Comparison of ENCODE assay signal across 27 cellular contexts in genomic region chr6:34593741-34594140, GRCh38. TPM values are rescaled to one million over a fixed set of nuclear protein-coding genes. Genes with fewer than 3 reads are reported as not detected.
DNase-seq lines count a peak whose midpoint lies in the region; ATAC-seq and TF ChIP-seq lines count a peak whose summit lies in the region.
"Had no signal": no experiment of that assay in that cellular context is flagged by ENCODE, and none has a peak within 500 bp of the region (broad histone marks: within the 10 kb centered on the region; RNA-seq: fewer than 3 reads in every experiment).

No MANE protein-coding gene starts in this region.

- H3K27me3 ChIP-seq in CD4-positive, alpha-beta T cell (ENCODE audit: control insufficient read depth, insufficient read depth, low read length) = no peaks in the 10 kb centered on the region
- H3K27me3 ChIP-seq in neural progenitor cell = no peaks in the 10 kb centered on the region
- H3K27me3 ChIP-seq: hepatocyte, transverse colon had no signal

- no peak overlapping the region for H3K27ac ChIP-seq in CD4-positive, alpha-beta T cell (ENCODE audit: low read depth, low read length)
- H3K27ac ChIP-seq in neural progenitor cell = no peak overlapping the region
- H3K27ac ChIP-seq: hepatocyte, transverse colon had no signal

- H3F3A ChIP-seq in neural progenitor cell (ENCODE audit: low read depth) = no peaks in the 10 kb centered on the region

- H3K9ac ChIP-seq in neural progenitor cell = no peak overlapping the region

- peaks cover 61% of the 10 kb centered on the region for H4K20me1 ChIP-seq in neural progenitor cell (ENCODE audit: low read depth)

- intact Hi-C loops in CD4-positive, alpha-beta T cell (cut with DNase I, micrococcal nuclease) = no loop called here

- no peak for ATAC-seq in CD4-positive, alpha-beta T cell (ENCODE audit: poor library complexity)
- ATAC-seq: activated naive CD4-positive, alpha-beta T cell treated with anti-CD3 and anti-CD28 coated beads, Interleukin-2, amount 50 U/mL, for 72 hours; GM23338; stimulated activated naive CD8-positive, alpha-beta T cell treated with anti-CD3 and anti-CD28 coated beads, Interleukin-15, Interleukin-2, amounts not matched to agents 100 U/mL and 50 U/mL, for 24 hours had no signal

- no peak for TF ChIP-seq CTCF in CD4-positive, alpha-beta T cell (IDR thresholded peaks at IDR 0.05)
- TF ChIP-seq CTCF in mesothelial cell of epicardium (IDR thresholded peaks at IDR 0.05; ENCODE audit: unreplicated experiment) (no peak), neural progenitor cell (IDR thresholded peaks at IDR 0.05) (no peak)

- no peaks in the 10 kb centered on the region for H3K9me3 ChIP-seq in CD4-positive, alpha-beta T cell (ENCODE audit: control insufficient read depth, low read length)
- H3K9me3 ChIP-seq in neural progenitor cell (ENCODE audit: low read depth) = no peaks in the 10 kb centered on the region
- H3K9me3 ChIP-seq: transverse colon had no signal

- no peaks in the 10 kb centered on the region for H3K36me3 ChIP-seq in neural progenitor cell
- H3K36me3 ChIP-seq: transverse colon had no signal

- no peak overlapping the region for H3K4me3 Mint-ChIP-seq in CD4-positive, alpha-beta T cell
- H3K4me3 Mint-ChIP-seq in mesothelial cell of epicardium (no peak overlapping the region), neural progenitor cell (no peak overlapping the region)
- H3K4me3 Mint-ChIP-seq: CD4-positive, CD25-positive, alpha-beta regulatory T cell; GM23338; nephron had no signal

- POLR2A ChIA-PET in CD4-positive, alpha-beta T cell (lab: Charles Lee) = no interaction called here
- POLR2A ChIA-PET in HEK293T (lab: Yijun Ruan, JAX) = no interaction called here

- H3K27me3 Mint-ChIP-seq in CD4-positive, alpha-beta T cell = no peaks in the 10 kb centered on the region
- H3K27me3 Mint-ChIP-seq in mesothelial cell of epicardium (ENCODE audit: low read depth) (no peaks in the 10 kb centered on the region), neural progenitor cell (ENCODE audit: insufficient read depth, low read depth) (no peaks in the 10 kb centered on the region)
- H3K27me3 Mint-ChIP-seq: CD4-positive, CD25-positive, alpha-beta regulatory T cell had no signal

- H3K4me1 Mint-ChIP-seq in CD4-positive, alpha-beta T cell (ENCODE audit: low read depth) = peaks cover 60% of the 10 kb centered on the region
- H3K4me1 Mint-ChIP-seq in mesothelial cell of epicardium (peaks cover 9% of the 10 kb centered on the region), neural progenitor cell (peaks cover 7% of the 10 kb centered on the region)

- peaks cover 21% of the 10 kb centered on the region for H3K4me1 ChIP-seq in neural progenitor cell

- H3K36me3 Mint-ChIP-seq in CD4-positive, alpha-beta T cell (ENCODE audit: low read depth) = peaks cover 45% of the 10 kb centered on the region
- H3K36me3 Mint-ChIP-seq in mesothelial cell of epicardium (peaks cover 6% of the 10 kb centered on the region), neural progenitor cell (no peaks in the 10 kb centered on the region)

- no peak overlapping the region for H3K4me2 ChIP-seq in neural progenitor cell
- H3K4me2 ChIP-seq: GM23338, hepatocyte had no signal

- peak overlapping the region; percentile 24 for H3K27ac Mint-ChIP-seq in CD4-positive, alpha-beta T cell
- peak overlapping the region; percentile 62 for H3K27ac Mint-ChIP-seq in mesothelial cell of epicardium
- no peak overlapping the region for H3K27ac Mint-ChIP-seq in neural progenitor cell
- H3K27ac Mint-ChIP-seq: GM23338, nephron had no signal

- CTCF ChIA-PET in CD4-positive, alpha-beta T cell (lab: Charles Lee) = interaction anchor here (2.3 kb wide), 1 partner anchor 16 kb away, joined by 10 read pairs; no protein-coding TSS in a partner anchor
- CTCF ChIA-PET in HEK293T (lab: Yijun Ruan, JAX) = interaction anchor here (0.8 to 1.0 kb wide), 2 partner anchors 13 to 20 kb away, joined by 4 read pairs; no protein-coding TSS in a partner anchor

- no peaks in the 10 kb centered on the region for H3K9me3 Mint-ChIP-seq in CD4-positive, alpha-beta T cell
- H3K9me3 Mint-ChIP-seq in mesothelial cell of epicardium (no peaks in the 10 kb centered on the region), neural progenitor cell (no peaks in the 10 kb centered on the region)
- H3K9me3 Mint-ChIP-seq: activated naive CD4-positive, alpha-beta T cell treated with anti-CD3 and anti-CD28 coated beads, Interleukin-2, amount 50 U/mL, for 72 hours; CD4-positive, CD25-positive, alpha-beta regulatory T cell; GM23338; nephron had no signal

- H2AFZ ChIP-seq in neural progenitor cell (replicated peaks) = no peak overlapping the region
- H2AFZ ChIP-seq: GM23338, hepatocyte had no signal

- H3K4me3 ChIP-seq in neural progenitor cell = no peak overlapping the region
- H3K4me3 ChIP-seq: GM23338, hepatocyte, transverse colon had no signal

- H3K79me2 ChIP-seq in neural progenitor cell (ENCODE audit: low read depth) = peaks cover 50% of the 10 kb centered on the region

- DNase-seq in CD4-positive, alpha-beta T cell = no peak
- DNase-seq in NCI-H1694 treated with DMSO at 0.1 percent for 48 hours (lab: John Stamatoyannopoulos, UW) (peak; percentile 70), dermis blood vessel endothelial cell (peak; percentile 34), mesothelial cell of epicardium (ENCODE audit: low spot score in 2 of 2, unreplicated experiment in 2 of 2) (no peak), SHP77 treated with DMSO at 0.1 percent for 48 hours (lab: John Stamatoyannopoulos, UW) (no peak), NCI-H1105 (lab: John Stamatoyannopoulos, UW) (no peak), HEK293T (ENCODE audit: extremely low spot score) (no peak), neural progenitor cell (ENCODE audit: low spot score) (no peak)
- DNase-seq: activated CD4-positive, CD25-positive, alpha-beta regulatory T cell treated with anti-CD3 and anti-CD28 coated beads, Interleukin-2, amount 50 U/mL, for 72 hours; activated T-cell treated with anti-CD3 and anti-CD28 coated beads, Interleukin-2, amount 50 U/mL, for 48 hours; CD4-positive, CD25-positive, alpha-beta regulatory T cell; DMS79; islet precursor cell; KBM-7; mesendoderm; NCI-H524 treated with DMSO at 0.1 percent for 48 hours; RPMI8226; stimulated activated CD4-positive, alpha-beta T cell treated with anti-CD3 and anti-CD28 coated beads, Interleukin-1b, Interleukin-23, amount 100 ng/mL, for 48 hours; stimulated activated naive CD8-positive, alpha-beta T cell treated with anti-CD3 and anti-CD28 coated beads, Interleukin-15, Interleukin-2, amounts not matched to agents 100 U/mL and 50 U/mL, for 24 hours; T1000; transverse colon had no signal

TF ChIP-seq in HEK293T, 16 proteins besides CTCF, POLR2A, EP300 and RAD21:
- TF ChIP-seq BHLHE40 (IDR thresholded peaks at IDR 0.05; ENCODE audit: borderline replicate concordance) (no peak), FOXA1 (IDR thresholded peaks at IDR 0.05) (no peak)

RNA-seq across cellular contexts. Expression of gene SPDEF, which starts 37.6 kb away (rescaled TPM):
- total RNA-seq in CD4-positive, alpha-beta T cell = under 1 TPM; 0.17 to 0.36 TPM
- total RNA-seq in dermis blood vessel endothelial cell = under 0.01 TPM in 1 of 2 replicates, not detected in the other
- 0.34 to 0.50 TPM (median 0.40 TPM) in 3 replicates for total RNA-seq in mesothelial cell of epicardium
- 0.50 TPM in 1 of 2 replicates, not detected in the other for total RNA-seq in neural progenitor cell (ENCODE audit: low replicate concordance)
- total RNA-seq: posterior vena cava, skeletal muscle tissue had no signal

Comparison
In these comparisons a context has a peak if more than half of its experiments do, and no peak if none do; other contexts are left out.
1. DNase-seq: peak in NCI-H1694 treated with DMSO at 0.1 percent for 48 hours (single experiment) and dermis blood vessel endothelial cell (single experiment); none in CD4-positive, alpha-beta T cell (0 of 10), mesothelial cell of epicardium (0 of 2), SHP77 treated with DMSO at 0.1 percent for 48 hours (single experiment), NCI-H1105 (single experiment), HEK293T (single experiment) and neural progenitor cell (single experiment).